Comparison of ENCODE assay signal across 8 cellular contexts in the genomic region with DNA sequence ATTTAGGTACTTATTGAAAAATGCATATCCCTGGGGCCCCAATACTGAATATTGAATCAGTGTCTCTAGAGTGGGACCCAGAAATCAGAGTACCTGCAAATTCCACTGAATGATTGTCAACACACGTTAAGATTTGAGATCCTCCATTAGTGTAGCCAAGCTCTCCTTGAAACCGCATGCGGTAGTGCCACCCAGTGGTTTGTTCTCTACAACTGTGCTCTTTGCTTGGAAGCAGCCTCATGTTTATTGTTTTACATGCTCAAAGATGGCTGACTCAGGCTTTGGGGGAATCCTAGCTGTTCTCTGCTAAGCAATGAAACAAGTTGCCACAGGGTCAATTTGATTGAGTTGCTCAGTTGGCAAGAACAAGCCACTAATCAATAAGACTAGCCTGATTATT.
DNase-seq lines count a peak whose midpoint lies in the region; ATAC-seq and TF ChIP-seq lines count a peak whose summit lies in the region.

No MANE protein-coding gene starts in this region.

- no peaks in the 10 kb centered on the region for H3K9me3 ChIP-seq in Panc1 (ENCODE audit: control insufficient read depth, insufficient read depth, low read depth, low read length)
- no peaks in the 10 kb centered on the region for H3K9me3 ChIP-seq in neural cell (ENCODE audit: low read length)

- TF ChIP-seq RAD21 in neural cell (conservative IDR thresholded peaks at IDR 0.05) = peak; percentile 94

- H3K36me3 ChIP-seq in Panc1 (ENCODE audit: control insufficient read depth, insufficient read depth, low read length) = no peaks in the 10 kb centered on the region
- H3K36me3 ChIP-seq in neural cell (ENCODE audit: insufficient read depth, low read length) = no peaks in the 10 kb centered on the region

- no peaks in the 10 kb centered on the region for H3F3A ChIP-seq in neural cell (ENCODE audit: insufficient read depth, low read length, poor library complexity, severe bottlenecking)

- no peaks in the 10 kb centered on the region for H3K36me3 Mint-ChIP-seq in endothelial cell (ENCODE audit: low read depth, unreplicated experiment)

- POLR2A ChIA-PET in Panc1 (lab: Charles Lee) = no interaction called here

- H3K9me2 ChIP-seq in neural cell (ENCODE audit: insufficient read depth, low read length) = no peaks in the 10 kb centered on the region

- H3K9ac ChIP-seq in neural cell (ENCODE audit: low read length) = no peak overlapping the region

- no peaks in the 10 kb centered on the region for H3K79me2 ChIP-seq in neural cell (replicated peaks; ENCODE audit: insufficient read depth, low read length)

- no peak for TF ChIP-seq EP300 in neural cell (conservative IDR thresholded peaks at IDR 0.05; ENCODE audit: poor library complexity, severe bottlenecking)

- H3K27me3 Mint-ChIP-seq in endothelial cell (ENCODE audit: unreplicated experiment) = no peaks in the 10 kb centered on the region

- H3K4me1 ChIP-seq in Panc1 (ENCODE audit: control insufficient read depth, insufficient read depth, low read length) = no peaks in the 10 kb centered on the region

- no peaks in the 10 kb centered on the region for H3K9me3 Mint-ChIP-seq in endothelial cell (ENCODE audit: unreplicated experiment)

- H3K4me1 Mint-ChIP-seq in endothelial cell (ENCODE audit: unreplicated experiment) = no peaks in the 10 kb centered on the region

- no peak overlapping the region for H3K27ac Mint-ChIP-seq in endothelial cell (ENCODE audit: unreplicated experiment)

- TF ChIP-seq CTCF in AG09319 (IDR thresholded peaks at IDR 0.05; ENCODE audit: low read depth, low read length) (peak; percentile 59), Panc1 (IDR thresholded peaks at IDR 0.05) (peak; percentile 17), endothelial cell (IDR thresholded peaks at IDR 0.05; ENCODE audit: unreplicated experiment) (peak; percentile 24), neural cell (IDR thresholded peaks at IDR 0.05; ENCODE audit: poor library complexity, severe bottlenecking) (peak; percentile 89)

- H3K4me2 ChIP-seq in neural cell (ENCODE audit: low read length) = no peak overlapping the region

- H4K20me1 ChIP-seq in neural cell (ENCODE audit: insufficient read depth) = no peaks in the 10 kb centered on the region

- H3K4me3 Mint-ChIP-seq in endothelial cell (ENCODE audit: unreplicated experiment) = no peak overlapping the region

- H2AFZ ChIP-seq in neural cell (ENCODE audit: low read depth, low read length) = no peak overlapping the region

- in situ Hi-C loops in Panc1 (cut with HindIII; ENCODE audit: low pct_unique_long_range_greater_than_20kb, low sequenced_read_pairs) = no loop called here

- no TSS peak for BruUV-seq in Panc1 (replicated peaks; lab: Mats Ljungman, UMichigan)

- H3K27me3 ChIP-seq in Panc1 (ENCODE audit: control insufficient read depth, insufficient read depth, low read length) = no peaks in the 10 kb centered on the region
- no peaks in the 10 kb centered on the region for H3K27me3 ChIP-seq in neural cell (ENCODE audit: insufficient read depth, low read depth, low read length)

- intact Hi-C loops in Panc1 (cut with micrococcal nuclease; ENCODE audit: unreplicated experiment) = no loop called here

- ATAC-seq in GM18520 (IDR thresholded peaks at IDR 0.05; ENCODE audit: unreplicated experiment) (peak; percentile 51), HG03442 (IDR thresholded peaks at IDR 0.05; ENCODE audit: unreplicated experiment) (peak; percentile 87), Panc1 (no peak), HG03045 (IDR thresholded peaks at IDR 0.05; ENCODE audit: unreplicated experiment) (no peak)

- DNase-seq in AG09319 (ENCODE audit: extremely low read depth, low read depth) (peak; percentile 25), Panc1 (ENCODE audit: low read depth, low spot score) (peak; percentile 13), endothelial cell (ENCODE audit: low spot score) (peak; percentile 72)
- DNase-seq in stimulated activated naive CD4-positive, alpha-beta T cell treated with Interleukin-2 at 50 U/mL for 16 hours (lab: John Stamatoyannopoulos, UW) = no peak

- no peak overlapping the region for H3K27ac ChIP-seq in Panc1 (ENCODE audit: low read length)
- peak overlapping the region; percentile 38 for H3K27ac ChIP-seq in neural cell (ENCODE audit: low read length)

- H3K4me3 ChIP-seq in Panc1 (ENCODE audit: low read depth in 2 of 2, low read length in 2 of 2) = no peak overlapping the region
- H3K4me3 ChIP-seq in neural cell (ENCODE audit: low read length) = no peak overlapping the region

- CTCF ChIA-PET in Panc1 (lab: Charles Lee) = no interaction called here

TF ChIP-seq in neural cell, 6 proteins besides CTCF, POLR2A, EP300 and RAD21:
- TF ChIP-seq EZH2 (IDR thresholded peaks at IDR 0.05; ENCODE audit: borderline replicate concordance, insufficient read depth, low read length, poor library complexity, severe bottlenecking) (no peak), TAF1 (IDR thresholded peaks at IDR 0.05; ENCODE audit: low read depth) (no peak), SMC3 (conservative IDR thresholded peaks at IDR 0.05; ENCODE audit: poor library complexity) (peak; percentile 94)
- TF ChIP-seq, protein P1, sequence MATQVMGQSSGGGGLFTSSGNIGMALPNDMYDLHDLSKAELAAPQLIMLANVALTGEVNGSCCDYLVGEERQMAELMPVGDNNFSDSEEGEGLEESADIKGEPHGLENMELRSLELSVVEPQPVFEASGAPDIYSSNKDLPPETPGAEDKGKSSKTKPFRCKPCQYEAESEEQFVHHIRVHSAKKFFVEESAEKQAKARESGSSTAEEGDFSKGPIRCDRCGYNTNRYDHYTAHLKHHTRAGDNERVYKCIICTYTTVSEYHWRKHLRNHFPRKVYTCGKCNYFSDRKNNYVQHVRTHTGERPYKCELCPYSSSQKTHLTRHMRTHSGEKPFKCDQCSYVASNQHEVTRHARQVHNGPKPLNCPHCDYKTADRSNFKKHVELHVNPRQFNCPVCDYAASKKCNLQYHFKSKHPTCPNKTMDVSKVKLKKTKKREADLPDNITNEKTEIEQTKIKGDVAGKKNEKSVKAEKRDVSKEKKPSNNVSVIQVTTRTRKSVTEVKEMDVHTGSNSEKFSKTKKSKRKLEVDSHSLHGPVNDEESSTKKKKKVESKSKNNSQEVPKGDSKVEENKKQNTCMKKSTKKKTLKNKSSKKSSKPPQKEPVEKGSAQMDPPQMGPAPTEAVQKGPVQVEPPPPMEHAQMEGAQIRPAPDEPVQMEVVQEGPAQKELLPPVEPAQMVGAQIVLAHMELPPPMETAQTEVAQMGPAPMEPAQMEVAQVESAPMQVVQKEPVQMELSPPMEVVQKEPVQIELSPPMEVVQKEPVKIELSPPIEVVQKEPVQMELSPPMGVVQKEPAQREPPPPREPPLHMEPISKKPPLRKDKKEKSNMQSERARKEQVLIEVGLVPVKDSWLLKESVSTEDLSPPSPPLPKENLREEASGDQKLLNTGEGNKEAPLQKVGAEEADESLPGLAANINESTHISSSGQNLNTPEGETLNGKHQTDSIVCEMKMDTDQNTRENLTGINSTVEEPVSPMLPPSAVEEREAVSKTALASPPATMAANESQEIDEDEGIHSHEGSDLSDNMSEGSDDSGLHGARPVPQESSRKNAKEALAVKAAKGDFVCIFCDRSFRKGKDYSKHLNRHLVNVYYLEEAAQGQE (IDR thresholded peaks at IDR 0.05; ENCODE audit: borderline replicate concordance) = no peak

Comparison
In these comparisons a context has a peak if more than half of its experiments do, and no peak if none do; other contexts are left out.
1. CTCF ChIP-seq: peak in every context shown above with its lines; median percentile 89 in neural cell; 59 in AG09319; 24 in endothelial cell; 17 in Panc1.
2. ATAC-seq: peak in GM18520 (single experiment) and HG03442 (single experiment); none in Panc1 (single experiment) and HG03045 (single experiment).